In the genomic region with DNA sequence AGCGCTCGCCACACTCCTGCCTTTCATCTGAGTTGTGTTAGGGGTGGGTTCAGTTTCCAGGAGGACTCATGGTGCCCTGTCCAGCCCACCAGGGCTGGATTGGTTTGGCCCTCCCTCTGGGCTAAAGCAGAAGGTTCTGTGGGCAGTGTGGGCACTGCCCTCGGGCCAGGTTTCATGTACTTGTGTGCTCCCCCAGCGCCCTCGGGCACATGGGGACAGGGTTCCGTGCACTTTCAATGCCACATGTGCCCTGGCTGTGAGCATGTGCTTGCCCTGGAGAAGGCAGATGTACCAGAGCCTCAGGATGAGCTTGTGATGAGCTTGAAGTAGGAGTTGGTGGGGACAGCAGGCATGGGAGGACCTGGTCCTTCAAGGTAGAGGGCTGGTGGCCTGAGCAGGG, we compare ENCODE assay signal across 24 cellular contexts. TPM values are rescaled to one million over a fixed set of nuclear protein-coding genes. Genes with fewer than 3 reads are reported as not detected.
A peak's percentile ranks its signal among the peaks of the same experiment; 100 is the strongest.
DNase-seq lines count a peak whose midpoint lies in the region; ATAC-seq, FAIRE-seq and TF ChIP-seq lines count a peak whose summit lies in the region.
"Had no signal": no experiment of that assay in that cellular context is flagged by ENCODE, and none has a peak within 500 bp of the region (broad histone marks: within the 10 kb centered on the region; RNA-seq: fewer than 3 reads in every experiment).

No MANE protein-coding gene starts in this region.

- intact Hi-C loops in kidney (cut with DNase I) = loop anchor here (10.0 kb wide), 1 partner anchor 60 kb away; no protein-coding TSS in a partner anchor

- H3K27ac ChIP-seq in kidney (ENCODE audit: low read depth in 2 of 2, low read length in 2 of 2) (no peak overlapping the region), lung (ENCODE audit: low read depth in 1 of 2, low read length in 1 of 2) (no peak overlapping the region), trophoblast cell (ENCODE audit: low read depth, low read length) (no peak overlapping the region)
- H3K27ac ChIP-seq: BLaER1 had no signal

- no peak for FAIRE-seq in kidney (lab: Jason Lieb, UNC)
- FAIRE-seq in D721Med (lab: Jason Lieb, UNC) = no peak
- FAIRE-seq: A204.1, G401.6, GM12891, GM19239 had no signal

- H3K4me3 ChIP-seq in kidney (ENCODE audit: low read length in 2 of 2) = no peak overlapping the region
- no peak overlapping the region for H3K4me3 ChIP-seq in lung
- H3K4me3 ChIP-seq in trophoblast cell (ENCODE audit: low read depth, low read length) = peak overlapping the region; percentile 40
- H3K4me3 ChIP-seq: BLaER1 had no signal

- no peak overlapping the region for H4K8ac ChIP-seq in trophoblast cell (ENCODE audit: low read depth, low read length)

- H3K9ac ChIP-seq in kidney (ENCODE audit: low read length in 2 of 2) (no peak overlapping the region), trophoblast cell (ENCODE audit: low read length) (peak overlapping the region; percentile 2)
- H3K9ac ChIP-seq: BLaER1 had no signal

- H2AK5ac ChIP-seq in trophoblast cell (ENCODE audit: low read length) = no peak overlapping the region

- DNase-seq in kidney = peak; percentile 37
- peak; percentile 22 for DNase-seq in lung (ENCODE audit: low spot score)
- DNase-seq in trophoblast cell = no peak
- no peak for DNase-seq in HK-2 (ENCODE audit: unreplicated experiment)
- no peak for DNase-seq in D721Med (ENCODE audit: insufficient read length, low spot score)
- DNase-seq: 8988T; ACHN; BE2C; C1 segment of cervical spinal cord; CD4-positive, alpha-beta memory T cell; CD4-positive, CD25-positive, alpha-beta regulatory T cell; CD8-positive, alpha-beta memory T cell; COR-L47; DMS79 treated with DMSO at 0.1 percent for 48 hours; GF-D8 had no signal

- no peak overlapping the region for H4K91ac ChIP-seq in trophoblast cell (ENCODE audit: low read depth, low read length)

- ATAC-seq in lung (ENCODE audit: insufficient read depth, low FRiP score) (no peak), GM21390 (IDR thresholded peaks at IDR 0.05; ENCODE audit: unreplicated experiment) (no peak)

- no peak overlapping the region for H3K18ac ChIP-seq in trophoblast cell (ENCODE audit: low read length)

- no peak overlapping the region for H3K14ac ChIP-seq in trophoblast cell (ENCODE audit: low read length)

- no peak for TF ChIP-seq CTCF in kidney (IDR thresholded peaks at IDR 0.05; ENCODE audit: borderline replicate concordance, extremely low read depth, insufficient read depth)
- TF ChIP-seq CTCF in lung (IDR thresholded peaks at IDR 0.05; ENCODE audit: control extremely low read depth, extremely low read depth) = no peak
- no peak for TF ChIP-seq CTCF in D721Med (IDR thresholded peaks at IDR 0.05; ENCODE audit: insufficient read depth, missing control alignments)

- no peaks in the 10 kb centered on the region for H3K27me3 ChIP-seq in lung (ENCODE audit: control insufficient read depth, insufficient read depth)
- peaks cover 4% of the 10 kb centered on the region for H3K27me3 ChIP-seq in trophoblast cell (ENCODE audit: insufficient read depth, low read length)
- H3K27me3 ChIP-seq: BE2C, BLaER1 had no signal

- no peak overlapping the region for H3K23ac ChIP-seq in trophoblast cell (ENCODE audit: low read length)

- no peaks in the 10 kb centered on the region for H3K4me1 ChIP-seq in kidney (ENCODE audit: control insufficient read depth in 1 of 2, insufficient read depth in 1 of 2, low read depth in 1 of 2, low read length in 2 of 2)
- no peaks in the 10 kb centered on the region for H3K4me1 ChIP-seq in lung (ENCODE audit: control insufficient read depth in 2 of 2, insufficient read depth in 2 of 2, low read length in 2 of 2)
- no peaks in the 10 kb centered on the region for H3K4me1 ChIP-seq in trophoblast cell (ENCODE audit: control insufficient read depth in 1 of 2, insufficient read depth in 2 of 2, low read length in 2 of 2)
- H3K4me1 ChIP-seq: BE2C, BLaER1 had no signal

- H2AFZ ChIP-seq in trophoblast cell (ENCODE audit: insufficient read depth, low read length, poor library complexity) = no peak overlapping the region

- no peak overlapping the region for H2BK12ac ChIP-seq in trophoblast cell (ENCODE audit: low read length)

- H3K9me3 ChIP-seq in kidney (ENCODE audit: control insufficient read depth in 1 of 2, low read length in 2 of 2) = no peaks in the 10 kb centered on the region
- H3K9me3 ChIP-seq in lung (ENCODE audit: control insufficient read depth in 2 of 2, insufficient read depth in 1 of 2, low read length in 1 of 2) = no peaks in the 10 kb centered on the region
- peaks cover 69% of the 10 kb centered on the region for H3K9me3 ChIP-seq in trophoblast cell (ENCODE audit: insufficient read depth, low read depth, low read length)

- H3K4me2 ChIP-seq in trophoblast cell (ENCODE audit: low read length) = no peak overlapping the region
- H3K4me2 ChIP-seq: BLaER1 had no signal

- H3K79me2 ChIP-seq in trophoblast cell (ENCODE audit: control insufficient read depth, insufficient read depth, low read length, poor library complexity) = no peaks in the 10 kb centered on the region

- WGBS in lung, 2 donors = 95% methylated on average over 6 of the region's 6 CpGs; no CpG with 5 or more reads in 1 of the 2 donors
- WGBS in trophoblast cell (ENCODE audit: extremely low coverage, insufficient coverage, insufficient read length) = no CpG with 5 or more reads among the region's 6 CpGs

- no peak overlapping the region for H4K12ac ChIP-seq in trophoblast cell (ENCODE audit: low read depth, low read length)

- no peak overlapping the region for H2BK5ac ChIP-seq in trophoblast cell (ENCODE audit: low read depth, low read length, poor library complexity)

- H3K36me3 ChIP-seq in kidney (ENCODE audit: control insufficient read depth in 1 of 2, insufficient read depth in 2 of 2, low read length in 2 of 2) (no peaks in the 10 kb centered on the region), lung (ENCODE audit: control insufficient read depth in 2 of 2, insufficient read depth in 2 of 2, low read length in 2 of 2) (no peaks in the 10 kb centered on the region), trophoblast cell (ENCODE audit: control insufficient read depth in 1 of 2, insufficient read depth in 2 of 2, low read length in 2 of 2) (no peaks in the 10 kb centered on the region)
- H3K36me3 ChIP-seq: BE2C, BLaER1 had no signal

- no peak overlapping the region for H2BK120ac ChIP-seq in trophoblast cell (ENCODE audit: insufficient read depth, low read length, poor library complexity)

- no peak overlapping the region for H3K4ac ChIP-seq in trophoblast cell (ENCODE audit: low read depth, low read length)

- H3K79me1 ChIP-seq in trophoblast cell (ENCODE audit: low read length) = no peaks in the 10 kb centered on the region

RNA-seq across cellular contexts. Expression of a gene that starts 35.6 kb away (rescaled TPM):
- total RNA-seq in kidney (not detected), lung (not detected)
- polyA plus RNA-seq in kidney (ENCODE audit: insufficient read depth, low read depth, low replicate concordance) (not detected), lung (not detected)
- polyA plus RNA-seq in trophoblast cell (2013) = not detected in 2 replicates
- total RNA-seq: A673; CD4-positive, alpha-beta memory T cell; CD4-positive, CD25-positive, alpha-beta regulatory T cell; CD8-positive, alpha-beta memory T cell had no signal
- polyA plus RNA-seq: AG04450; CD14-positive monocyte; CD4-positive, alpha-beta memory T cell; CD4-positive, CD25-positive, alpha-beta regulatory T cell; CD8-positive, alpha-beta memory T cell had no signal

Comparison
In these comparisons a context has a peak if more than half of its experiments do, and no peak if none do; other contexts are left out.
1. DNase-seq: peak in kidney (single experiment) and lung (single experiment); none in trophoblast cell (0 of 2), HK-2 (single experiment) and D721Med (single experiment).